ENCODE assay signal across 19 cellular contexts in genomic region chr15:69206079-69206478, GRCh38. TPM values are rescaled to one million over a fixed set of nuclear protein-coding genes. Genes with fewer than 3 reads are reported as not detected.
DNase-seq lines count a peak whose midpoint lies in the region; ATAC-seq, FAIRE-seq and TF ChIP-seq lines count a peak whose summit lies in the region.
"Had no signal": no experiment of that assay in that cellular context is flagged by ENCODE, and none has a peak within 500 bp of the region (broad histone marks: within the 10 kb centered on the region; RNA-seq: fewer than 3 reads in every experiment).

No MANE protein-coding gene starts in this region.

- no peaks in the 10 kb centered on the region for H3K9me3 ChIP-seq in A549

- no peak for TF ChIP-seq EP300 in A549 (IDR thresholded peaks at IDR 0.05)

- H3K27ac ChIP-seq in A549 (no peak overlapping the region), coronary artery (no peak overlapping the region)

- DNase-seq in A549 (ENCODE audit: low read depth in 1 of 2, low spot score in 1 of 2) (no peak), coronary artery (ENCODE audit: low spot score) (no peak), left lobe of liver (ENCODE audit: low spot score) (no peak)
- no peak for DNase-seq in stimulated activated naive CD4-positive, alpha-beta T cell treated with Interleukin-2 at 50 U/mL for 16 hours (lab: John Stamatoyannopoulos, UW)
- DNase-seq in activated effector memory CD4-positive, alpha-beta T cell treated with anti-CD3 and anti-CD28 coated beads, Interleukin-2, amount 50 U/mL, for 16 hours = no peak
- DNase-seq: 8988T; C1 segment of cervical spinal cord; Calu3; CD4-positive, alpha-beta memory T cell; COR-L47; DMS53; DMS79 treated with DMSO at 0.1 percent for 48 hours; GF-D8; H9 had no signal

- TF ChIP-seq CTCF in A549 (IDR thresholded peaks at IDR 0.05) = no peak
- TF ChIP-seq CTCF in coronary artery (IDR thresholded peaks at IDR 0.05) = peak; percentile 2

- POLR2A ChIA-PET in A549 (lab: Yijun Ruan, JAX) = no interaction called here

- no peak overlapping the region for H3K4me2 ChIP-seq in A549
- H3K4me2 ChIP-seq: GM23338 had no signal

- no peak overlapping the region for H3K4me3 ChIP-seq in A549
- H3K4me3 ChIP-seq in coronary artery = no peak overlapping the region
- H3K4me3 ChIP-seq: GM23338 had no signal

- ATAC-seq in A549 = no peak
- peak; percentile 72 for ATAC-seq in left lobe of liver
- no peak for ATAC-seq in GM18868 (IDR thresholded peaks at IDR 0.05; ENCODE audit: unreplicated experiment)
- ATAC-seq: GM23338, HCT116 had no signal

- FAIRE-seq in A549 (lab: Jason Lieb, UNC) = peak; percentile 88
- FAIRE-seq: GM12892, GM19239 had no signal

- TF ChIP-seq RAD21 in A549 (conservative IDR thresholded peaks at IDR 0.05 in 1 of 2, IDR thresholded peaks at IDR 0.05 in 1 of 2) = no peak

- CTCF ChIA-PET in A549 (lab: Yijun Ruan, JAX) = no interaction called here

- WGBS in A549 (ENCODE audit: missing lambda C conversion rate) = 11% methylated on average over 1 of the region's 1 CpG

- H3K4me1 ChIP-seq in A549 = no peaks in the 10 kb centered on the region

- TF ChIP-seq POLR2A in A549 (IDR thresholded peaks at IDR 0.05; ENCODE audit: low read length) = no peak

TF ChIP-seq in A549, 52 proteins besides CTCF, POLR2A, EP300 and RAD21:
- no peak for TF ChIP-seq FOSB (CRISPR knock-in tag; IDR thresholded peaks at IDR 0.05)
- no peak for TF ChIP-seq FOXS1 (CRISPR knock-in tag; IDR thresholded peaks at IDR 0.05)
- no peak for TF ChIP-seq ATOH8 (CRISPR knock-in tag; IDR thresholded peaks at IDR 0.05; ENCODE audit: low read depth)
- no peak for TF ChIP-seq EHF (CRISPR knock-in tag; IDR thresholded peaks at IDR 0.05)
- no peak for TF ChIP-seq EHMT2 (IDR thresholded peaks at IDR 0.05; ENCODE audit: low read depth)
- TF ChIP-seq BCL3 (IDR thresholded peaks at IDR 0.05) = no peak
- TF ChIP-seq PHF8 (IDR thresholded peaks at IDR 0.05; ENCODE audit: borderline replicate concordance, low read depth) = no peak
- TF ChIP-seq HES2 (IDR thresholded peaks at IDR 0.05) = no peak
- TF ChIP-seq MAZ (IDR thresholded peaks at IDR 0.05; ENCODE audit: borderline replicate concordance, low read depth, low read length) = no peak
- no peak for TF ChIP-seq REST (IDR thresholded peaks at IDR 0.05)

RNA-seq across cellular contexts. Expression of gene GLCE, which starts 45.6 kb away (rescaled TPM):
- polyA plus RNA-seq in A549 (2011; rRNA removed) (41.8 TPM in 2 replicates), A549 (2017; fragmentation: RNase III; extraction: RNeasy Plus Mini Kit Qiagen cat#74134 plus additional on column Dnase treatment) (19.0 to 21.5 TPM (median 19.6 TPM) in 3 replicates)
- polyA plus RNA-seq in A549 (2012; cell fraction: cytosol; rRNA removed) = 13.2 and 14.5 TPM in 2 replicates
- polyA plus RNA-seq in A549 (2012; cell fraction: nucleus; rRNA removed) = 6.1 and 10.1 TPM in 2 replicates
- 21.5 and 22.8 TPM in 2 replicates for polyA minus RNA-seq in A549 (2011; rRNA and poly(A)+ RNA removed)
- 11.6 TPM for total RNA-seq in left lobe of liver
